8 cellular contexts compared by ENCODE assay signal in the genomic region with DNA sequence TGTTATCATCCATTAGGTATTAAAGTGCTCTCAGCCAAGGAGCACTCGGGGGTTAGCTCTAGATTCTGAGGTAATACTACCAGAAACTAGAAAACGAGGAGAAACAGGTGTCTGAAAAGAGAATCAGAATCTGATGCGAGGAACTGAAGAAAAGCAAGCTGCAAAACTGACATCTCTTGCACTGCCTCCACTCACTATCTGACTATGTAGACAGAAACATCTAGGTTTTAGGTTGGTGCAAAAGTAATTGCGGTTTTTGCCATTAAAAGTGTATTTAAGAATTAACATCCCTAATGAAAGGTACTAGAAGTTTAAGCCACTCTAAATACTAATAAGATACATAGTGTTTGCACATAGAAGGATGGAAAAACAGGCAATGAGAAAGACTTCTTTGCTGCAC.
DNase-seq lines count a peak whose midpoint lies in the region; ATAC-seq, FAIRE-seq and TF ChIP-seq lines count a peak whose summit lies in the region.
"Not testable (repeated sequence)": the region's sequence is repeated elsewhere in the genome, so short reads cannot be mapped to it uniquely, and the experiment has no call there.

No MANE protein-coding gene starts in this region.

- not testable (repeated sequence) for H2AFZ ChIP-seq in OCI-LY3 (ENCODE audit: low read depth, low read length); K562 (ENCODE audit: low read depth, low read length); HepG2 (ENCODE audit: low read length)

- DNase-seq in K562 (ENCODE audit: extremely low read depth in 1 of 4, low spot score in 3 of 4); HepG2 (ENCODE audit: low spot score): not testable (repeated sequence)
- peak; percentile 4 for DNase-seq in esophagus muscularis mucosa (ENCODE audit: extremely low spot score)

- not testable (repeated sequence) for H3K36me3 ChIP-seq in OCI-LY3 (replicated peaks; ENCODE audit: low read depth, low read length); K562 (ENCODE audit: control insufficient read depth, insufficient read depth, low read length); esophagus muscularis mucosa; HepG2 (replicated peaks in 1 of 2; ENCODE audit: control insufficient read depth in 1 of 2, insufficient read depth in 2 of 2, low read length in 2 of 2)

- FAIRE-seq in K562 (lab: Jason Lieb, UNC); HepG2 (lab: Jason Lieb, UNC): not testable (repeated sequence)

- CTCF ChIA-PET in K562 (lab: Yijun Ruan, JAX; ENCODE audit: low intra/inter-chr PET ratio); HepG2 (lab: Yijun Ruan, JAX; ENCODE audit: low intra/inter-chr PET ratio, low total read pairs): not testable (repeated sequence)

- H4K20me1 ChIP-seq in OCI-LY3 (ENCODE audit: insufficient read depth, low read length); K562 (replicated peaks; ENCODE audit: control insufficient read depth, insufficient read depth, low read length); HepG2 (ENCODE audit: insufficient read depth, low read length): not testable (repeated sequence)

- 1% methylated on average over 3 of the region's 4 CpGs for WGBS in K562 (ENCODE audit: insufficient coverage, low coverage, missing lambda C conversion rate)
- WGBS in esophagus muscularis mucosa: 59% methylated on average over 4 of the region's 4 CpGs
- WGBS in HepG2 (ENCODE audit: low lambda C conversion rate): 7% methylated on average over 4 of the region's 4 CpGs

- H3K79me2 ChIP-seq in OCI-LY3 (ENCODE audit: low read length); K562 (ENCODE audit: control insufficient read depth, insufficient read depth, low read length); HepG2 (ENCODE audit: insufficient read depth, low read length): not testable (repeated sequence)

- intact Hi-C loops in K562 (cut with micrococcal nuclease); esophagus muscularis mucosa (cut with DNase I); HepG2 (cut with micrococcal nuclease; ENCODE audit: unreplicated experiment): not testable (repeated sequence)

- H3K9me3 ChIP-seq in OCI-LY3 (ENCODE audit: insufficient read depth, low read length); K562 (replicated peaks; ENCODE audit: control insufficient read depth, insufficient read depth, low read depth, low read length); esophagus muscularis mucosa; HepG2 (ENCODE audit: low read length): not testable (repeated sequence)

- TF ChIP-seq POLR2A in K562 (conservative IDR thresholded peaks at IDR 0.05); esophagus muscularis mucosa (IDR thresholded peaks at IDR 0.05; ENCODE audit: low read depth); HepG2 (IDR thresholded peaks at IDR 0.05; ENCODE audit: insufficient read depth in 1 of 2, low read depth in 2 of 2, low read length in 2 of 2): not testable (repeated sequence)

- BruUV-seq in K562 (replicated peaks; lab: Mats Ljungman, UMichigan); HepG2 (replicated peaks; lab: Mats Ljungman, UMichigan): not testable (repeated sequence)

- TF ChIP-seq CTCF in OCI-LY3 (IDR thresholded peaks at IDR 0.05; ENCODE audit: low read depth, low read length); K562 (IDR thresholded peaks at IDR 0.05 in 2 of 3, conservative IDR thresholded peaks at IDR 0.05 in 1 of 3; ENCODE audit: insufficient read depth in 2 of 3, low read depth in 1 of 3, low read length in 3 of 3); esophagus muscularis mucosa (IDR thresholded peaks at IDR 0.05); HepG2 (CRISPR knock-in tag; IDR thresholded peaks at IDR 0.05): not testable (repeated sequence)

- H3K9me1 ChIP-seq in K562 (ENCODE audit: control insufficient read depth, insufficient read depth, low read length): not testable (repeated sequence)

- in situ Hi-C loops in K562 (cut with MboI); HepG2 (cut with HindIII; ENCODE audit: extremely low pct_ligation_motif_present, low pct_unique_long_range_greater_than_20kb): not testable (repeated sequence)

- TF ChIP-seq EP300 in K562 (IDR thresholded peaks at IDR 0.05; ENCODE audit: low read length); esophagus muscularis mucosa (IDR thresholded peaks at IDR 0.05); HepG2 (IDR thresholded peaks at IDR 0.05; ENCODE audit: low read depth in 2 of 2, low read length in 2 of 2); HepG2 (CRISPR knock-in tag; IDR thresholded peaks at IDR 0.05; ENCODE audit: borderline replicate concordance): not testable (repeated sequence)

- H3K4me1 ChIP-seq in OCI-LY3 (ENCODE audit: low read length) (peaks cover 51% of the 10 kb centered on the region), esophagus muscularis mucosa (peaks cover 0 to 16% (median 0%) of the 10 kb centered on the region in 4 donors)
- H3K4me1 ChIP-seq in K562 (replicated peaks in 1 of 2; ENCODE audit: control insufficient read depth in 2 of 2, insufficient read depth in 2 of 2, low read length in 2 of 2); HepG2 (ENCODE audit: insufficient read depth, low read length): not testable (repeated sequence)

- peak overlapping the region; percentile 54; the same call in 1 of the 2 replicates for H3K9ac ChIP-seq in OCI-LY3 (ENCODE audit: low read length)
- not testable (repeated sequence) for H3K9ac ChIP-seq in K562 (ENCODE audit: insufficient read depth in 1 of 2, low read depth in 2 of 2, low read length in 2 of 2); HepG2 (ENCODE audit: insufficient read depth, low read depth, low read length)

- peak overlapping the region; percentile 61 for H3K4me2 ChIP-seq in OCI-LY3 (ENCODE audit: low read length)
- H3K4me2 ChIP-seq in K562 (ENCODE audit: insufficient read depth, low read length); HepG2 (ENCODE audit: low read depth, low read length): not testable (repeated sequence)

- not testable (repeated sequence) for H3K27me3 ChIP-seq in OCI-LY3 (ENCODE audit: low read depth, low read length); K562 (ENCODE audit: control insufficient read depth in 2 of 2, insufficient read depth in 2 of 2, low read length in 2 of 2); esophagus muscularis mucosa; HepG2 (ENCODE audit: control insufficient read depth in 1 of 2, insufficient read depth in 2 of 2, low read length in 2 of 2)

- peak overlapping the region; percentile 43; the same call in 1 of the 2 replicates for H3K4me3 ChIP-seq in OCI-LY3 (ENCODE audit: low read length)
- not testable (repeated sequence) for H3K4me3 ChIP-seq in K562; esophagus muscularis mucosa; HepG2 (replicated peaks in 1 of 3; ENCODE audit: insufficient read depth in 1 of 3, low read depth in 2 of 3, low read length in 3 of 3)

- H3K27ac ChIP-seq in OCI-LY3 (ENCODE audit: low read length): peak overlapping the region; percentile 79
- H3K27ac ChIP-seq in K562 (ENCODE audit: extremely low read depth, low read depth, low read length); esophagus muscularis mucosa (replicated peaks in 1 of 4); HepG2 (ENCODE audit: extremely low read length, insufficient read depth, low read length): not testable (repeated sequence)

- POLR2A ChIA-PET in K562 (lab: Yijun Ruan, JAX); HepG2 (lab: Yijun Ruan, JAX): not testable (repeated sequence)

- ATAC-seq in GM18867 (IDR thresholded peaks at IDR 0.05; ENCODE audit: unreplicated experiment) (peak; percentile 43), GM19395 (IDR thresholded peaks at IDR 0.05; ENCODE audit: unreplicated experiment) (peak; percentile 44), HG02870 (IDR thresholded peaks at IDR 0.05; ENCODE audit: unreplicated experiment) (peak; percentile 40), HG03280 (IDR thresholded peaks at IDR 0.05; ENCODE audit: unreplicated experiment) (peak; percentile 53)
- ATAC-seq in K562, HepG2: not testable (repeated sequence)

- not testable (repeated sequence) for TF ChIP-seq RAD21 in K562 (CRISPR knock-in tag; conservative IDR thresholded peaks at IDR 0.05 in 1 of 2, IDR thresholded peaks at IDR 0.05 in 1 of 2); HepG2 (CRISPR knock-in tag; IDR thresholded peaks at IDR 0.05)
